ENCODE assay signal across 1 cellular context in the genomic region with DNA sequence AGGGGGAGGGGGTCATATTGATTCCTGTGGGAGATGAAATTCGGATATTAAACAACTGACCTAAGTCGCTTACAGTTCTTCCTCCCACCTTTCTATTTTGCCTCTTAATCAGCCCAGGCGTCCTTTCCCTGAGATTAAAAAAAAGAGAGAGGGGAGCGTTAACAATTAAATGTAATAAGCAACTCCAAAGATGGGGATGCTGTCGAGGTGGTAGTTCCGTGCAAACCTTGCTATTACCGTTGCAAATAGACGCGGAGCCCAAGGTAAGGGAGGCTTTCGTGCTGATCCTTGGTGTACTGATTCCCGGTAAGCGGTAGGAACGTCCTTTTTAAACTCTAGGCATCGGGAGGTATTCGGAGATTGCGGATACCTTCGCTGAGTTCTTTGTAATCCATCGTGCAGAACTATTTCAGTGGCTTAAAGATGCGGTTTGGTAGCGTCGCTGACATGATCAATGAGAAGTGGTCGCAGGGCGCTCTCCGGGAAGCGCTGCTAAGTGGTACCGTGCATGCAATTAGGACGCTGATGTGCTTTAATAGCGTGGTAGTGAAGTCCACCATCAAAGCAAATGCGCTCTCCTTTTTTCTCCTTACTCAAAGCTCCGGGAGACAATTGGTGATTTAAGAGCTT.
TF ChIP-seq lines count a peak whose summit lies in the region.

No MANE protein-coding gene starts in this region.

TF ChIP-seq in IMR-90, 13 proteins besides CTCF, POLR2A, EP300 and RAD21:
- no peak for TF ChIP-seq RFX5 (IDR thresholded peaks at IDR 0.05; ENCODE audit: low read depth, low read length)
- TF ChIP-seq, protein P1, sequence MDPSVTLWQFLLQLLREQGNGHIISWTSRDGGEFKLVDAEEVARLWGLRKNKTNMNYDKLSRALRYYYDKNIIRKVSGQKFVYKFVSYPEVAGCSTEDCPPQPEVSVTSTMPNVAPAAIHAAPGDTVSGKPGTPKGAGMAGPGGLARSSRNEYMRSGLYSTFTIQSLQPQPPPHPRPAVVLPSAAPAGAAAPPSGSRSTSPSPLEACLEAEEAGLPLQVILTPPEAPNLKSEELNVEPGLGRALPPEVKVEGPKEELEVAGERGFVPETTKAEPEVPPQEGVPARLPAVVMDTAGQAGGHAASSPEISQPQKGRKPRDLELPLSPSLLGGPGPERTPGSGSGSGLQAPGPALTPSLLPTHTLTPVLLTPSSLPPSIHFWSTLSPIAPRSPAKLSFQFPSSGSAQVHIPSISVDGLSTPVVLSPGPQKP (IDR thresholded peaks at IDR 0.05; ENCODE audit: borderline replicate concordance, low read depth, low read length) = no peak
